In the genomic region with DNA sequence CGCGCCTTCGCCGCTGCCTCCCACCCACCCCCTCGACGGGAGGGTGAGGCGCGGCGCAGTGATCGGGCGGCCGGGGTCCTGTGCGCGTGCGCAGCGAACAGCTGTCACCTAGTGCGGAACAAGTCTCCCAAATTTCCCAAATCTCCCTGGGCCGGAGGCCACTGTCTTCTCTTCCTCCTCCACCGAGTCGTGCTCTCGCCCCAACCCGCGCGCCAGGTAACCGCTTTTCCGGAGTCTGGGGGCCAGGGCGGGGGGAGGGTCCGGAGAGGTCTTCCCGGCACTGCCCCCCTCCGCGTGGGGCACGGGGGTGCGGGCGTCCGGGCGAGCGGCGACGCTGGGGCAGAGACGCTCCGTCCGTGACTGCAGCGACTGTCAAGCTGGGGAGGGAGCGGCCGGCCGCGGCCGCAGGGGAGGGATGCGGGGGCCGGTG, we compare ENCODE assay signal across 8 cellular contexts. TPM values are rescaled to one million over a fixed set of nuclear protein-coding genes. Genes with fewer than 3 reads are reported as not detected.
A peak's percentile ranks its signal among the peaks of the same experiment; 100 is the strongest.
DNase-seq lines count a peak whose midpoint lies in the region; ATAC-seq and TF ChIP-seq lines count a peak whose summit lies in the region.

No MANE protein-coding gene starts in this region.

- peaks cover 15% of the 10 kb centered on the region for H3F3A ChIP-seq in SU-DHL-6 (ENCODE audit: insufficient read depth)

- peak overlapping the region; percentile 97 for H3K4me3 Mint-ChIP-seq in activated CD4-positive, alpha-beta T cell treated with anti-CD3 and anti-CD28 coated beads, Interleukin-2, amount 10 ng/mL, durations not matched to agents 24 days and 14 days

- H3K4me1 ChIP-seq in parathyroid adenoma = no peaks in the 10 kb centered on the region

- peak overlapping the region; percentile 97 for H3K4me3 ChIP-seq in SU-DHL-6 (ENCODE audit: insufficient read depth, low read length, poor library complexity, severe bottlenecking)
- H3K4me3 ChIP-seq in foreskin fibroblast (ENCODE audit: low read depth in 1 of 2, low read length in 2 of 2) = peak overlapping the region; percentile 81 to 86
- H3K4me3 ChIP-seq in parathyroid adenoma (ENCODE audit: low read depth, low read length) = peak overlapping the region; percentile 93

- H3K9me2 ChIP-seq in SU-DHL-6 (replicated peaks; ENCODE audit: insufficient read depth, low read length) = no peaks in the 10 kb centered on the region

- H2AFZ ChIP-seq in SU-DHL-6 (ENCODE audit: low read depth, low read length, severe bottlenecking) (peak overlapping the region; percentile 80), parathyroid adenoma (peak overlapping the region; percentile 84)

- H3K27ac ChIP-seq in SU-DHL-6 (ENCODE audit: low read depth, low read length) = peak overlapping the region; percentile 79
- H3K27ac ChIP-seq in parathyroid adenoma = peak overlapping the region; percentile 95

- peaks cover 6% of the 10 kb centered on the region for H3K36me3 Mint-ChIP-seq in activated CD4-positive, alpha-beta T cell treated with anti-CD3 and anti-CD28 coated beads, Interleukin-2, amount 10 ng/mL, durations not matched to agents 24 days and 14 days (ENCODE audit: low read depth)

- H3K4me2 ChIP-seq in SU-DHL-6 (ENCODE audit: low read depth, low read length, poor library complexity, severe bottlenecking) = peak overlapping the region; percentile 90
- H3K4me2 ChIP-seq in parathyroid adenoma (ENCODE audit: low read length) = peak overlapping the region; percentile 83

- H3K79me2 ChIP-seq in SU-DHL-6 (ENCODE audit: insufficient read depth, low read length) (peaks cover 46% of the 10 kb centered on the region), parathyroid adenoma (peaks cover 13% of the 10 kb centered on the region)

- H3K9ac ChIP-seq in SU-DHL-6 (ENCODE audit: low read length) (peak overlapping the region; percentile 92), parathyroid adenoma (peak overlapping the region; percentile 72)

- no peak for DNase-seq in activated CD4-positive, alpha-beta T cell treated with anti-CD3 and anti-CD28 coated beads, Interleukin-2, amount 10 ng/mL, durations not matched to agents 24 days and 14 days
- DNase-seq in activated CD4-positive, alpha-beta T cell treated with anti-CD3 and anti-CD28 coated beads, Interleukin-2, amount 50 U/mL, for 1 hour = no peak
- no peak for DNase-seq in foreskin fibroblast
- no peak for DNase-seq in kidney glomerular epithelial cell (lab: John Stamatoyannopoulos, UW)
- no peak for DNase-seq in NCI-H187 treated with DMSO at 0.1 percent for 48 hours (lab: John Stamatoyannopoulos, UW)

- H3K27me3 Mint-ChIP-seq in activated CD4-positive, alpha-beta T cell treated with anti-CD3 and anti-CD28 coated beads, Interleukin-2, amount 10 ng/mL, durations not matched to agents 24 days and 14 days = no peaks in the 10 kb centered on the region

- H3K27ac Mint-ChIP-seq in activated CD4-positive, alpha-beta T cell treated with anti-CD3 and anti-CD28 coated beads, Interleukin-2, amount 10 ng/mL, durations not matched to agents 24 days and 14 days = peak overlapping the region; percentile 99

- H4K20me1 ChIP-seq in SU-DHL-6 (ENCODE audit: low read depth, low read length) = no peaks in the 10 kb centered on the region

- H3K9me3 ChIP-seq in SU-DHL-6 (ENCODE audit: insufficient read depth, low read length) (no peaks in the 10 kb centered on the region), parathyroid adenoma (ENCODE audit: control insufficient read depth, low read length) (no peaks in the 10 kb centered on the region)

- ATAC-seq in HG02870 (IDR thresholded peaks at IDR 0.05; ENCODE audit: unreplicated experiment) = peak; percentile 5

- no peaks in the 10 kb centered on the region for H3K27me3 ChIP-seq in SU-DHL-6 (ENCODE audit: low read length)
- no peaks in the 10 kb centered on the region for H3K27me3 ChIP-seq in parathyroid adenoma (ENCODE audit: control insufficient read depth, insufficient read depth, low read length)

- peaks cover under 1% of the 10 kb centered on the region for H3K9me3 Mint-ChIP-seq in activated CD4-positive, alpha-beta T cell treated with anti-CD3 and anti-CD28 coated beads, Interleukin-2, amount 10 ng/mL, durations not matched to agents 24 days and 14 days

- no peak for TF ChIP-seq CTCF in SU-DHL-6 (IDR thresholded peaks at IDR 0.05; ENCODE audit: insufficient read depth, low read length, poor library complexity, severe bottlenecking)
- TF ChIP-seq CTCF in foreskin fibroblast (IDR thresholded peaks at IDR 0.05; ENCODE audit: low read depth, low read length) = no peak
- no peak for TF ChIP-seq CTCF in parathyroid adenoma (IDR thresholded peaks at IDR 0.05)

- H3K4me1 Mint-ChIP-seq in activated CD4-positive, alpha-beta T cell treated with anti-CD3 and anti-CD28 coated beads, Interleukin-2, amount 10 ng/mL, durations not matched to agents 24 days and 14 days = peaks cover 24% of the 10 kb centered on the region

- H3K36me3 ChIP-seq in SU-DHL-6 (ENCODE audit: low read length) (no peaks in the 10 kb centered on the region), parathyroid adenoma (ENCODE audit: control insufficient read depth, insufficient read depth, low read length) (no peaks in the 10 kb centered on the region)

- intact Hi-C loops in activated CD4-positive, alpha-beta T cell treated with anti-CD3 and anti-CD28 coated beads, Interleukin-2, amount 10 ng/mL, durations not matched to agents 24 days and 14 days (cut with micrococcal nuclease) = loop anchor here (1.0 to 10.0 kb wide), 8 partner anchors 54 to 1219 kb away; a partner anchor contains a TSS

RNA-seq across cellular contexts. Expression of a gene that starts 0.2 kb away (rescaled TPM):
- total RNA-seq in activated CD4-positive, alpha-beta T cell treated with anti-CD3 and anti-CD28 coated beads, Interleukin-2, amount 10 ng/mL, durations not matched to agents 24 days and 14 days = 36.4 and 39.8 TPM in 2 replicates
